ENCODE assay signal across 12 cellular contexts in genomic region chr19:9885077-9885552, GRCh38. TPM values are rescaled to one million over a fixed set of nuclear protein-coding genes. Genes with fewer than 3 reads are reported as not detected.
DNase-seq lines count a peak whose midpoint lies in the region; ATAC-seq and TF ChIP-seq lines count a peak whose summit lies in the region.
"Had no signal": no experiment of that assay in that cellular context is flagged by ENCODE, and none has a peak within 500 bp of the region (broad histone marks: within the 10 kb centered on the region; RNA-seq: fewer than 3 reads in every experiment).

No MANE protein-coding gene starts in this region.

- no peaks in the 10 kb centered on the region for H3K36me3 ChIP-seq in vagina
- H3K36me3 ChIP-seq: transverse colon had no signal

- no peak for TF ChIP-seq POLR2A in vagina (IDR thresholded peaks at IDR 0.05)

- no peaks in the 10 kb centered on the region for H3K9me3 ChIP-seq in vagina
- H3K9me3 ChIP-seq: Caco-2, transverse colon had no signal

- DNase-seq in AG20443 (ENCODE audit: low spot score) = peak; percentile 82
- peak; percentile 90 for DNase-seq in NCI-H446 treated with DMSO at 0.1 percent for 48 hours (lab: John Stamatoyannopoulos, UW)
- peak; percentile 66 for DNase-seq in fibroblast of gingiva (ENCODE audit: low read depth)
- DNase-seq in middle frontal gyrus (ENCODE audit: extremely low spot score, low spot score) = peak; percentile 47
- no peak for DNase-seq in activated T-cell treated with anti-CD3 and anti-CD28 coated beads for 4 hours
- no peak for DNase-seq in vagina (ENCODE audit: extremely low spot score in 2 of 2)
- DNase-seq: activated naive CD4-positive, alpha-beta T cell treated with anti-CD3 and anti-CD28 coated beads, Interleukin-2, amount 10 ng/mL, durations not matched to agents 7 days and 5 days; NCI-H187 treated with DMSO at 0.1 percent for 48 hours; transverse colon had no signal

- no peaks in the 10 kb centered on the region for H3K27me3 ChIP-seq in vagina
- H3K27me3 ChIP-seq: transverse colon had no signal

- no peak overlapping the region for H3K27ac ChIP-seq in vagina
- H3K27ac ChIP-seq: transverse colon had no signal

- no peak for ATAC-seq in GM18873 (IDR thresholded peaks at IDR 0.05; ENCODE audit: low FRiP score, unreplicated experiment)
- ATAC-seq in HG03521 (IDR thresholded peaks at IDR 0.05; ENCODE audit: unreplicated experiment) = no peak

- H3K4me3 ChIP-seq in vagina = no peak overlapping the region
- H3K4me3 ChIP-seq: transverse colon had no signal

- intact Hi-C loops in vagina (cut with DNase I) = no loop called here

- H3K4me1 ChIP-seq in vagina = peaks cover 9% of the 10 kb centered on the region
- H3K4me1 ChIP-seq: Caco-2, transverse colon had no signal

- peak in 1 of 3 experiments; percentile 33 for TF ChIP-seq CTCF in vagina (IDR thresholded peaks at IDR 0.05)

RNA-seq across cellular contexts. Expression of gene PIN1, which starts 50.0 kb away (rescaled TPM):
- total RNA-seq in vagina = 73.4 TPM

RNA-seq across cellular contexts. Expression of gene OLFM2, which starts 51.2 kb away (rescaled TPM):
- total RNA-seq in vagina = 13.8 TPM

RNA-seq across cellular contexts. Expression of gene UBL5, which starts 57.4 kb away (rescaled TPM):
- 269 TPM for total RNA-seq in vagina

Comparison
In these comparisons a context has a peak if more than half of its experiments do, and no peak if none do; other contexts are left out.
1. DNase-seq: peak in AG20443 (single experiment), NCI-H446 treated with DMSO at 0.1 percent for 48 hours (single experiment), fibroblast of gingiva (single experiment) and middle frontal gyrus (single experiment); none in activated T-cell treated with anti-CD3 and anti-CD28 coated beads for 4 hours (single experiment) and vagina (0 of 2).